ENCODE assay signal across 21 cellular contexts in genomic region chr5:132396589-132397001, GRCh38. TPM values are rescaled to one million over a fixed set of nuclear protein-coding genes. Genes with fewer than 3 reads are reported as not detected.
DNase-seq lines count a peak whose midpoint lies in the region; ATAC-seq lines count a peak whose summit lies in the region.
"Had no signal": no experiment of that assay in that cellular context is flagged by ENCODE, and none has a peak within 500 bp of the region (broad histone marks: within the 10 kb centered on the region; RNA-seq: fewer than 3 reads in every experiment).

No MANE protein-coding gene starts in this region.

- H3K18ac ChIP-seq in neuronal stem cell (ENCODE audit: low read length) = no peak overlapping the region

- H3K9me3 ChIP-seq in neuronal stem cell (replicated peaks in 1 of 2; ENCODE audit: control insufficient read depth in 2 of 2, insufficient read depth in 1 of 2, low read depth in 1 of 2, low read length in 2 of 2) = no peaks in the 10 kb centered on the region
- H3K9me3 ChIP-seq: A549, esophagus squamous epithelium, vagina had no signal

- no peak overlapping the region for H4K91ac ChIP-seq in neuronal stem cell (ENCODE audit: low read depth, low read length, poor library complexity)

- H3K4me1 ChIP-seq in neuronal stem cell (ENCODE audit: control insufficient read depth in 2 of 2, insufficient read depth in 1 of 2, low read depth in 1 of 2, low read length in 2 of 2) = peaks cover 0 to 2% of the 10 kb centered on the region in 2 donors
- H3K4me1 ChIP-seq: A549 had no signal

- no peak overlapping the region for H3K9ac ChIP-seq in neuronal stem cell (ENCODE audit: low read depth, low read length, poor library complexity)

- H3K4me2 ChIP-seq in neuronal stem cell (ENCODE audit: insufficient read depth, low read length, poor library complexity, severe bottlenecking) = no peak overlapping the region
- H3K4me2 ChIP-seq: A549 had no signal

- peaks cover 22% of the 10 kb centered on the region for H3K36me3 Mint-ChIP-seq in activated CD4-positive, alpha-beta T cell treated with anti-CD3 and anti-CD28 coated beads, Interleukin-2, amount 10 ng/mL, durations not matched to agents 24 days and 14 days (ENCODE audit: low read depth)
- H3K36me3 Mint-ChIP-seq in activated T-helper 17 cell treated with anti-CD3 and anti-CD28 coated beads, Interleukin-2, amount 50 U/mL, for 72 hours (ENCODE audit: low read depth) = peaks cover 10% of the 10 kb centered on the region
- H3K36me3 Mint-ChIP-seq in naive thymus-derived CD8-positive, alpha-beta T cell = peaks cover 0 to 13% (median 0%) of the 10 kb centered on the region in 3 donors

- H3K36me3 ChIP-seq in neuronal stem cell (replicated peaks in 1 of 2; ENCODE audit: control insufficient read depth in 2 of 2, insufficient read depth in 2 of 2, low read length in 2 of 2) = no peaks in the 10 kb centered on the region

- H3K23ac ChIP-seq in neuronal stem cell (ENCODE audit: low read depth, low read length, poor library complexity) = no peak overlapping the region

- no peak overlapping the region for H3K4ac ChIP-seq in neuronal stem cell (ENCODE audit: low read length)

- no peak overlapping the region for H4K8ac ChIP-seq in neuronal stem cell (ENCODE audit: low read depth, low read length)

- H2BK5ac ChIP-seq in neuronal stem cell (ENCODE audit: low read length) = no peak overlapping the region

- H2BK12ac ChIP-seq in neuronal stem cell (ENCODE audit: low read length) = no peak overlapping the region

- peaks cover 16% of the 10 kb centered on the region for H3K27me3 Mint-ChIP-seq in activated CD4-positive, alpha-beta T cell treated with anti-CD3 and anti-CD28 coated beads, Interleukin-2, amount 10 ng/mL, durations not matched to agents 24 days and 14 days
- H3K27me3 Mint-ChIP-seq in activated T-helper 17 cell treated with anti-CD3 and anti-CD28 coated beads, Interleukin-2, amount 50 U/mL, for 72 hours = no peaks in the 10 kb centered on the region
- H3K27me3 Mint-ChIP-seq in naive thymus-derived CD8-positive, alpha-beta T cell = no peaks in the 10 kb centered on the region

- H3K27ac ChIP-seq in neuronal stem cell (replicated peaks; ENCODE audit: low read length) = no peak overlapping the region
- H3K27ac ChIP-seq: A549, vagina had no signal

- no peak overlapping the region for H2AK5ac ChIP-seq in neuronal stem cell (ENCODE audit: low read depth, low read length)

- no peak overlapping the region for H2BK15ac ChIP-seq in neuronal stem cell (ENCODE audit: low read length)

- H3K14ac ChIP-seq in neuronal stem cell (ENCODE audit: low read length) = no peak overlapping the region

- peak; percentile 75 for ATAC-seq in activated T-helper 17 cell treated with anti-CD3 and anti-CD28 coated beads, Interleukin-2, amount 50 U/mL, for 72 hours (replicated peaks)
- ATAC-seq in naive thymus-derived CD8-positive, alpha-beta T cell = peak; percentile 52 to 74
- no peak for ATAC-seq in HG02798 (IDR thresholded peaks at IDR 0.05; ENCODE audit: poor library complexity, unreplicated experiment)

- H3K27me3 ChIP-seq in neuronal stem cell (ENCODE audit: control insufficient read depth in 3 of 3, insufficient read depth in 3 of 3, low read depth in 1 of 3, low read length in 3 of 3) = peaks cover 0 to 9% (median 0%) of the 10 kb centered on the region in 3 experiments
- H3K27me3 ChIP-seq: esophagus squamous epithelium, vagina had no signal

- no peak overlapping the region for H2BK120ac ChIP-seq in neuronal stem cell (ENCODE audit: low read depth, low read length)

- DNase-seq in activated CD4-positive, alpha-beta T cell treated with anti-CD3 and anti-CD28 coated beads, Interleukin-2, amount 10 ng/mL, durations not matched to agents 24 days and 14 days = peak; percentile 66
- DNase-seq in activated CD4-positive, alpha-beta T cell treated with anti-CD3 and anti-CD28 coated beads, Interleukin-2, amount 50 U/mL, for 4 hours = no peak
- DNase-seq in EL (peak; percentile 28), NCI-H2171 treated with DMSO at 0.1 percent for 48 hours (lab: John Stamatoyannopoulos, UW) (no peak), neuronal stem cell (ENCODE audit: low spot score) (no peak)
- DNase-seq in naive thymus-derived CD8-positive, alpha-beta T cell = peak in 1 of 10 donors; percentile 41
- DNase-seq: aorta; C1 segment of cervical spinal cord; effector CD8-positive, alpha-beta T cell; esophagus squamous epithelium; Kasumi-1; left colon; midbrain; NCI-H1105; NCI-H2081 treated with DMSO at 0.1 percent for 48 hours; NCI-H524 treated with DMSO at 0.1 percent for 48 hours had no signal

- no peak overlapping the region for H3K4me3 ChIP-seq in neuronal stem cell (ENCODE audit: low read length in 2 of 2)
- H3K4me3 ChIP-seq: A549, esophagus squamous epithelium, vagina had no signal

- no peak overlapping the region for H2AFZ ChIP-seq in neuronal stem cell (ENCODE audit: low read length)

- H3K9me3 Mint-ChIP-seq in activated CD4-positive, alpha-beta T cell treated with anti-CD3 and anti-CD28 coated beads, Interleukin-2, amount 10 ng/mL, durations not matched to agents 24 days and 14 days = peaks cover 6% of the 10 kb centered on the region
- no peaks in the 10 kb centered on the region for H3K9me3 Mint-ChIP-seq in activated T-helper 17 cell treated with anti-CD3 and anti-CD28 coated beads, Interleukin-2, amount 50 U/mL, for 72 hours
- H3K9me3 Mint-ChIP-seq in naive thymus-derived CD8-positive, alpha-beta T cell = no peaks in the 10 kb centered on the region
- H3K9me3 Mint-ChIP-seq: activated T-helper 2 cell treated with anti-CD3 and anti-CD28 coated beads, Interferon-gamma antibody, Interleukin-2, Interleukin-4, amounts not matched to agents 10 μg/mL and 5 μg/mL and 100 μg/mL, durations not matched to agents 14 hours and 24 hours and 36 hours had no signal

- peak overlapping the region; percentile 24 for H3K4me3 Mint-ChIP-seq in activated CD4-positive, alpha-beta T cell treated with anti-CD3 and anti-CD28 coated beads, Interleukin-2, amount 10 ng/mL, durations not matched to agents 24 days and 14 days
- H3K4me3 Mint-ChIP-seq in activated T-helper 17 cell treated with anti-CD3 and anti-CD28 coated beads, Interleukin-2, amount 50 U/mL, for 72 hours = peak overlapping the region; percentile 46
- peak overlapping the region in 9 of 10 donors; percentile 4 to 77 (median 62) for H3K4me3 Mint-ChIP-seq in naive thymus-derived CD8-positive, alpha-beta T cell

- intact Hi-C loops in activated CD4-positive, alpha-beta T cell treated with anti-CD3 and anti-CD28 coated beads, Interleukin-2, amount 10 ng/mL, durations not matched to agents 24 days and 14 days (cut with micrococcal nuclease) = loop anchor here (2.0 kb wide), 1 partner anchor 14 kb away; no protein-coding TSS in a partner anchor

- no peaks in the 10 kb centered on the region for H3K79me1 ChIP-seq in neuronal stem cell (ENCODE audit: low read depth, low read length)

- peak overlapping the region; percentile 57 for H3K27ac Mint-ChIP-seq in activated CD4-positive, alpha-beta T cell treated with anti-CD3 and anti-CD28 coated beads, Interleukin-2, amount 10 ng/mL, durations not matched to agents 24 days and 14 days
- peak overlapping the region; percentile 45 for H3K27ac Mint-ChIP-seq in activated T-helper 17 cell treated with anti-CD3 and anti-CD28 coated beads, Interleukin-2, amount 50 U/mL, for 72 hours
- peak overlapping the region in 9 of 10 donors; percentile 75 to 88 (median 82) for H3K27ac Mint-ChIP-seq in naive thymus-derived CD8-positive, alpha-beta T cell
- H3K27ac Mint-ChIP-seq: activated T-helper 2 cell treated with anti-CD3 and anti-CD28 coated beads, Interferon-gamma antibody, Interleukin-2, Interleukin-4, amounts not matched to agents 10 μg/mL and 5 μg/mL and 100 μg/mL, durations not matched to agents 14 hours and 24 hours and 36 hours had no signal

- whole genome bisulfite sequencing in neuronal stem cell (ENCODE audit: extremely low coverage in 2 of 2, insufficient read length in 2 of 2, insufficient replicate concordance in 1 of 2), 2 donors = no CpG with 5 or more reads among the region's 1 CpG

- POLR2A ChIA-PET in naive thymus-derived CD8-positive, alpha-beta T cell (lab: Charles Lee) = interaction anchor here (1.3 to 2.9 kb wide), 4 partner anchors 11 to 100 kb away, joined by 3 to 14 read pairs (median 4); no protein-coding TSS in a partner anchor

- H3K4me1 Mint-ChIP-seq in activated CD4-positive, alpha-beta T cell treated with anti-CD3 and anti-CD28 coated beads, Interleukin-2, amount 10 ng/mL, durations not matched to agents 24 days and 14 days = peaks cover 61% of the 10 kb centered on the region
- H3K4me1 Mint-ChIP-seq in activated T-helper 17 cell treated with anti-CD3 and anti-CD28 coated beads, Interleukin-2, amount 50 U/mL, for 72 hours = peaks cover 72% of the 10 kb centered on the region
- H3K4me1 Mint-ChIP-seq in naive thymus-derived CD8-positive, alpha-beta T cell = peaks cover 34 to 83% (median 76%) of the 10 kb centered on the region in 4 donors

RNA-seq across cellular contexts. Expression of gene SLC22A5, which starts 27.1 kb away (rescaled TPM):
- 4.9 and 5.5 TPM in 2 replicates for total RNA-seq in activated CD4-positive, alpha-beta T cell treated with anti-CD3 and anti-CD28 coated beads, Interleukin-2, amount 10 ng/mL, durations not matched to agents 24 days and 14 days
- 1 to 10 TPM; 3.2 to 3.5 TPM for total RNA-seq in activated T-helper 17 cell treated with anti-CD3 and anti-CD28 coated beads, Interleukin-2, amount 50 U/mL, for 72 hours
- 10 to 100 TPM in 1 of 2 experiments, 1 to 10 TPM in 1; 9.9 to 11.1 TPM for total RNA-seq in naive thymus-derived CD8-positive, alpha-beta T cell
- polyA plus RNA-seq in naive thymus-derived CD8-positive, alpha-beta T cell = 1 to 10 TPM; 1.9 to 3.2 (median 2.0) TPM
- 2.5 TPM for polyA plus RNA-seq in neuronal stem cell (2013, experiment 1 of 2)
- polyA plus RNA-seq in neuronal stem cell (2013, experiment 2 of 2) = 1.9 TPM

Comparison
In these comparisons a context has a peak if more than half of its experiments do, and no peak if none do; other contexts are left out.
1. DNase-seq: peak in activated CD4-positive, alpha-beta T cell treated with anti-CD3 and anti-CD28 coated beads, Interleukin-2, amount 10 ng/mL, durations not matched to agents 24 days and 14 days (single experiment) and EL (single experiment); none in activated CD4-positive, alpha-beta T cell treated with anti-CD3 and anti-CD28 coated beads, Interleukin-2, amount 50 U/mL, for 4 hours (0 of 2), NCI-H2171 treated with DMSO at 0.1 percent for 48 hours (single experiment) and neuronal stem cell (single experiment).
2. Peak in every context shown above with its lines, with median percentiles within 50 percentile points of each other: H3K27ac Mint-ChIP-seq and H3K4me3 Mint-ChIP-seq.